Comparison of ENCODE assay signal across 8 cellular contexts in genomic region chr18:79951545-79952456, GRCh38. TPM values are rescaled to one million over a fixed set of nuclear protein-coding genes. Genes with fewer than 3 reads are reported as not detected.
DNase-seq lines count a peak whose midpoint lies in the region; ATAC-seq and TF ChIP-seq lines count a peak whose summit lies in the region.

SLC66A2 (minus strand) TSS chr18:79951653; CDS start chr18:79950926, 727 bp downstream.

- H3K4me1 ChIP-seq in suprapubic skin = peaks cover 56% of the 10 kb centered on the region

- no peaks in the 10 kb centered on the region for H3K36me3 ChIP-seq in suprapubic skin

- peak in 1 of 2 donors; percentile 58 for TF ChIP-seq POLR2A in suprapubic skin (IDR thresholded peaks at IDR 0.05)

- H3K27me3 ChIP-seq in suprapubic skin = no peaks in the 10 kb centered on the region

- H3K9me3 ChIP-seq in suprapubic skin = no peaks in the 10 kb centered on the region

- ATAC-seq in GM21529 (IDR thresholded peaks at IDR 0.05; ENCODE audit: unreplicated experiment) = peak; percentile 78

- DNase-seq in DMS53 treated with DMSO at 0.1 percent for 48 hours (lab: John Stamatoyannopoulos, UW; ENCODE audit: unreplicated experiment) = peak; percentile 76
- peak; percentile 73 for DNase-seq in KG1 (lab: John Stamatoyannopoulos, UW)
- peak; percentile 83 for DNase-seq in SK-N-DZ (ENCODE audit: low spot score)
- DNase-seq in activated naive CD4-positive, alpha-beta T cell treated with Interleukin-2 at 50 U/mL for 16 hours = peak; percentile 95
- peak; percentile 90 for DNase-seq in germinal center (ENCODE audit: low spot score)
- DNase-seq in occipital lobe (lab: John Stamatoyannopoulos, UW) = peak; percentile 84
- DNase-seq in suprapubic skin (ENCODE audit: low spot score in 2 of 2) = peak; percentile 94

- TF ChIP-seq CTCF in suprapubic skin (IDR thresholded peaks at IDR 0.05) = no peak

- H3K4me3 ChIP-seq in suprapubic skin = peak within 1 kb of the TSS; percentile 99

- 0% methylated on average over 26 of the region's 127 CpGs for whole genome bisulfite sequencing in suprapubic skin

- H3K27ac ChIP-seq in suprapubic skin = peak within 1 kb of the TSS; percentile 96

- no peak for TF ChIP-seq EP300 in suprapubic skin (IDR thresholded peaks at IDR 0.05)

RNA-seq across cellular contexts. Expression of gene SLC66A2, which starts in this region (rescaled TPM):
- polyA plus RNA-seq in SK-N-DZ (2014; cell fraction: cytosol; rRNA removed) = 41.4 and 56.9 TPM in 2 replicates
- 48.1 and 51.9 TPM in 2 replicates for polyA plus RNA-seq in SK-N-DZ (2014; cell fraction: nucleus; rRNA removed)
- 31.0 TPM for total RNA-seq in occipital lobe
- total RNA-seq in suprapubic skin = 10 to 100 TPM; 53.4 to 84.7 (median 79.3) TPM

Comparison
In these comparisons a context has a peak if more than half of its experiments do, and no peak if none do; other contexts are left out.
1. Peak in every context shown above with its lines: DNase-seq, ATAC-seq, H3K4me3 ChIP-seq and H3K27ac ChIP-seq.